In genomic region chr15:99126195-99126594, GRCh38 we compare ENCODE assay signal across 1 cellular context.
TF ChIP-seq lines count a peak whose summit lies in the region.

No MANE protein-coding gene starts in this region.

TF ChIP-seq in H1, 55 proteins besides CTCF, POLR2A, EP300 and RAD21 (continued from another document):
- no peak for TF ChIP-seq BRCA1 (IDR thresholded peaks at IDR 0.05; ENCODE audit: low read depth, low read length)
- TF ChIP-seq SIN3A (conservative IDR thresholded peaks at IDR 0.05 in 1 of 2, IDR thresholded peaks at IDR 0.05 in 1 of 2; ENCODE audit: low read depth in 1 of 2, low read length in 2 of 2) = no peak
- no peak for TF ChIP-seq GTF2F1 (IDR thresholded peaks at IDR 0.05; ENCODE audit: borderline replicate concordance, low read depth, low read length)
- TF ChIP-seq CEBPB (IDR thresholded peaks at IDR 0.05; ENCODE audit: low read depth, low read length) = no peak
- TF ChIP-seq JUN (IDR thresholded peaks at IDR 0.05; ENCODE audit: low read depth, low read length) = no peak
- no peak for TF ChIP-seq HDAC2 (IDR thresholded peaks at IDR 0.05; ENCODE audit: borderline replicate concordance in 1 of 2, low read depth in 2 of 2, low read length in 2 of 2)
- TF ChIP-seq HDAC6 (IDR thresholded peaks at IDR 0.05; ENCODE audit: low read depth, low read length) = no peak
- TF ChIP-seq TCF12 (IDR thresholded peaks at IDR 0.05; ENCODE audit: low read depth, low read length) = no peak
- TF ChIP-seq USF2 (IDR thresholded peaks at IDR 0.05; ENCODE audit: low read length) = no peak
- TF ChIP-seq SAP30 (IDR thresholded peaks at IDR 0.05; ENCODE audit: insufficient read depth, insufficient replicate concordance, low read length) = no peak
- TF ChIP-seq CHD7 (IDR thresholded peaks at IDR 0.05; ENCODE audit: insufficient replicate concordance, low read length) = no peak
- no peak for TF ChIP-seq EGR1 (IDR thresholded peaks at IDR 0.05; ENCODE audit: borderline replicate concordance, low read depth, low read length)
- TF ChIP-seq KDM1A (IDR thresholded peaks at IDR 0.05; ENCODE audit: borderline replicate concordance, low read length) = no peak
- TF ChIP-seq RFX5 (IDR thresholded peaks at IDR 0.05; ENCODE audit: borderline replicate concordance, low read depth, low read length) = no peak
- no peak for TF ChIP-seq KDM5A (IDR thresholded peaks at IDR 0.05; ENCODE audit: low read length)
- TF ChIP-seq CREB1 (IDR thresholded peaks at IDR 0.05) = no peak
- no peak for TF ChIP-seq CBX8 (IDR thresholded peaks at IDR 0.05; ENCODE audit: borderline replicate concordance, low read depth, low read length)
